ENCODE assay signal across 19 cellular contexts in the genomic region with DNA sequence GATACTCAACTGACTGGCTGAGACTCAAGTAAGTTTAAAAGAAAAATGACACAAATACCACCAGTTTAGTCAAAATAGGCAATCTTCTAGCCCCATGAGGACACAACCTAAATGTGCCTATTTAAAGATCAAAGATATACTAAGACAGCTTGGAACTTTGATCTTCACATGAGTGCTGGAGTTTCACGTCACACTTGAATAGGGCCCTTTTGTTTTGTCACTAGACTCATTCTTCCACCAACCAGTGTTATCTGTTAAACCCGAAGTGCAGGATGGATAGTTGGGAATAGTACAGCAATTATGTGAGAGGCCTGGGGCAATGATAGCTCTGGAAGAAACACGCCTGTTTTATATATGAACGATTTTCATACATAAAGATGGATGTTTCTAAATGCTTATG.
DNase-seq lines count a peak whose midpoint lies in the region; TF ChIP-seq lines count a peak whose summit lies in the region.
"Had no signal": no experiment of that assay in that cellular context is flagged by ENCODE, and none has a peak within 500 bp of the region (broad histone marks: within the 10 kb centered on the region; RNA-seq: fewer than 3 reads in every experiment).

No MANE protein-coding gene starts in this region.

- TF ChIP-seq CTCF in BE2C (IDR thresholded peaks at IDR 0.05; ENCODE audit: low read depth, low read length) (no peak), epithelial cell of esophagus (IDR thresholded peaks at IDR 0.05; ENCODE audit: insufficient read depth, low read depth, low read length, missing control alignments) (no peak), neural cell (IDR thresholded peaks at IDR 0.05; ENCODE audit: poor library complexity, severe bottlenecking) (no peak), osteoblast (IDR thresholded peaks at IDR 0.05; ENCODE audit: extremely low read depth, low read depth, low read length) (no peak), H9 (conservative IDR thresholded peaks at IDR 0.05) (no peak), vagina (IDR thresholded peaks at IDR 0.05) (no peak)

- no peak overlapping the region for H2BK120ac ChIP-seq in H9 (ENCODE audit: low read depth, low read length, poor library complexity, severe bottlenecking)

- peaks cover 3% of the 10 kb centered on the region; the same call in 1 of the 2 replicates for H3K4me1 ChIP-seq in BE2C
- H3K4me1 ChIP-seq in osteoblast (ENCODE audit: insufficient read depth, low read length), result no peaks in the 10 kb centered on the region
- no peaks in the 10 kb centered on the region for H3K4me1 ChIP-seq in H9 (ENCODE audit: insufficient read depth, low read length)
- H3K4me1 ChIP-seq in vagina, result no peaks in the 10 kb centered on the region
- H3K4me1 ChIP-seq: A549 had no signal

- H3K79me2 ChIP-seq in neural cell (replicated peaks; ENCODE audit: insufficient read depth, low read length) (no peaks in the 10 kb centered on the region), osteoblast (ENCODE audit: insufficient read depth, low read length) (no peaks in the 10 kb centered on the region), H9 (ENCODE audit: insufficient read depth, low read length) (no peaks in the 10 kb centered on the region)

- H3K36me3 Mint-ChIP-seq in H9 (ENCODE audit: insufficient read depth in 1 of 3, low read depth in 3 of 3), result peaks cover 0 to 2% (median 1%) of the 10 kb centered on the region in 3 experiments; a peak in 2 of 7 replicates
- H3K36me3 Mint-ChIP-seq: CD4-positive, alpha-beta memory T cell had no signal

- WGBS in H9 (ENCODE audit: extremely low coverage, insufficient read length, low lambda C conversion rate), result no CpG with 5 or more reads among the region's 4 CpGs

- H3K23me2 ChIP-seq in H9 (ENCODE audit: insufficient read length, low read depth, low read length, poor library complexity, severe bottlenecking), result no peaks in the 10 kb centered on the region

- H3K4me3 Mint-ChIP-seq in H9, result no peak overlapping the region
- H3K4me3 Mint-ChIP-seq: CD4-positive, alpha-beta memory T cell had no signal

- no peak overlapping the region for H3K4ac ChIP-seq in H9 (ENCODE audit: low read depth, low read length)

- no peak overlapping the region for H3K27ac Mint-ChIP-seq in H9
- H3K27ac Mint-ChIP-seq: CD4-positive, alpha-beta memory T cell had no signal

- H3K9me3 Mint-ChIP-seq in H9, result no peaks in the 10 kb centered on the region; a peak in 1 of 5 replicates

- H3K36me3 ChIP-seq in BE2C (no peaks in the 10 kb centered on the region), neural cell (ENCODE audit: insufficient read depth, low read length) (no peaks in the 10 kb centered on the region), osteoblast (ENCODE audit: insufficient read depth, low read length) (no peaks in the 10 kb centered on the region), vagina (no peaks in the 10 kb centered on the region)
- H3K36me3 ChIP-seq: BLaER1 had no signal

- H3K27me3 ChIP-seq in BE2C (no peaks in the 10 kb centered on the region), neural cell (ENCODE audit: insufficient read depth, low read depth, low read length) (no peaks in the 10 kb centered on the region), osteoblast (ENCODE audit: insufficient read depth, low read length) (no peaks in the 10 kb centered on the region), H9 (ENCODE audit: insufficient read depth, low read length) (no peaks in the 10 kb centered on the region), vagina (no peaks in the 10 kb centered on the region)
- H3K27me3 ChIP-seq: BLaER1 had no signal

- H3K27me3 Mint-ChIP-seq in H9 (ENCODE audit: low read depth), result no peaks in the 10 kb centered on the region
- H3K27me3 Mint-ChIP-seq: CD4-positive, alpha-beta memory T cell had no signal

- H4K8ac ChIP-seq in H9 (replicated peaks; ENCODE audit: insufficient read length, low read depth, low read length), result no peak overlapping the region

- intact Hi-C loops in vagina (cut with DNase I), result no loop called here

- H3K27ac ChIP-seq in neural cell (ENCODE audit: low read length) (no peak overlapping the region), osteoblast (ENCODE audit: low read depth, low read length) (no peak overlapping the region), H9 (ENCODE audit: insufficient read length, low read depth, low read length) (no peak overlapping the region), vagina (no peak overlapping the region)
- H3K27ac ChIP-seq: A549, BLaER1, RWPE1 had no signal

- no peak overlapping the region for H3K18ac ChIP-seq in H9 (ENCODE audit: insufficient read length, low read depth, low read length)

- TF ChIP-seq RAD21 in neural cell (conservative IDR thresholded peaks at IDR 0.05), result no peak

- H3K23ac ChIP-seq in H9 (ENCODE audit: insufficient read length, low read depth, low read length), result no peak overlapping the region

- no peak for TF ChIP-seq POLR2A in vagina (IDR thresholded peaks at IDR 0.05)

- no peaks in the 10 kb centered on the region for H4K20me1 ChIP-seq in neural cell (ENCODE audit: insufficient read depth)
- H4K20me1 ChIP-seq in osteoblast (ENCODE audit: insufficient read depth, low read length), result no peaks in the 10 kb centered on the region
- H4K20me1 ChIP-seq in H9 (ENCODE audit: control insufficient read depth, insufficient read depth, insufficient read length), result no peaks in the 10 kb centered on the region
- H4K20me1 ChIP-seq: BLaER1 had no signal

- H4K5ac ChIP-seq in H9 (ENCODE audit: insufficient read length, low read depth, low read length), result no peak overlapping the region

- H2BK5ac ChIP-seq in H9 (ENCODE audit: insufficient read length, low read length), result no peak overlapping the region

- TF ChIP-seq EP300 in neural cell (conservative IDR thresholded peaks at IDR 0.05; ENCODE audit: poor library complexity, severe bottlenecking), result peak; percentile 26

- H3K4me2 ChIP-seq in neural cell (ENCODE audit: low read length) (no peak overlapping the region), osteoblast (ENCODE audit: insufficient read depth, low read length) (no peak overlapping the region), H9 (ENCODE audit: insufficient read depth, insufficient read length, low read length) (no peak overlapping the region)
- H3K4me2 ChIP-seq: A549, BLaER1 had no signal

- no peaks in the 10 kb centered on the region for H3K9me2 ChIP-seq in neural cell (ENCODE audit: insufficient read depth, low read length)

- H3K56ac ChIP-seq in H9 (ENCODE audit: insufficient read length, low read depth, low read length), result no peak overlapping the region

- no peak overlapping the region for H2AK5ac ChIP-seq in H9 (ENCODE audit: insufficient read length, low read length)

- no peak overlapping the region for H3K9ac ChIP-seq in neural cell (ENCODE audit: low read length)
- H3K9ac ChIP-seq in H9 (ENCODE audit: extremely low read depth, insufficient read length, low read length), result no peak overlapping the region
- H3K9ac ChIP-seq: BLaER1 had no signal

- H3T11ph ChIP-seq in H9 (ENCODE audit: low read length), result no peak overlapping the region

- H2BK20ac ChIP-seq in H9 (ENCODE audit: low read depth, low read length, poor library complexity, severe bottlenecking), result no peak overlapping the region

- DNase-seq in BE2C (peak; percentile 18), HuH-7 (ENCODE audit: low spot score) (peak; percentile 1), epithelial cell of esophagus (ENCODE audit: low read depth) (peak; percentile 1), osteoblast (ENCODE audit: insufficient read length, low spot score, missing footprints) (no peak), cortex of kidney (lab: John Stamatoyannopoulos, UW) (no peak), H9 (no peak), vagina (ENCODE audit: extremely low spot score in 2 of 2) (no peak)
- DNase-seq: Calu3; CD4-positive, alpha-beta memory T cell; IMR-90; NCI-H1436; NCI-H2029; NCI-H2171 treated with DMSO at 0.1 percent for 48 hours; NCI-H446 treated with DMSO at 0.1 percent for 48 hours; SIG-M5 had no signal

- H2BK15ac ChIP-seq in H9 (ENCODE audit: low read depth, low read length), result no peak overlapping the region

- no peak overlapping the region for H3K4me3 ChIP-seq in BE2C (ENCODE audit: low read depth, low read length)
- no peak overlapping the region for H3K4me3 ChIP-seq in epithelial cell of esophagus (ENCODE audit: low read length)
- no peak overlapping the region for H3K4me3 ChIP-seq in neural cell (ENCODE audit: low read length)
- no peak overlapping the region for H3K4me3 ChIP-seq in osteoblast (ENCODE audit: insufficient read depth, low read length)
- no peak overlapping the region for H3K4me3 ChIP-seq in vagina
- H3K4me3 ChIP-seq: A549, BLaER1 had no signal

- H3K9me3 ChIP-seq in BE2C, result no peaks in the 10 kb centered on the region
- H3K9me3 ChIP-seq in neural cell (ENCODE audit: low read length), result no peaks in the 10 kb centered on the region
- no peaks in the 10 kb centered on the region for H3K9me3 ChIP-seq in osteoblast (ENCODE audit: low read depth, low read length)
- H3K9me3 ChIP-seq in H9 (ENCODE audit: control insufficient read depth, low read depth, low read length), result no peaks in the 10 kb centered on the region
- H3K9me3 ChIP-seq in vagina, result no peaks in the 10 kb centered on the region
- H3K9me3 ChIP-seq: A549, BLaER1 had no signal

- H4K91ac ChIP-seq in H9 (ENCODE audit: insufficient read length, low read depth, low read length), result no peak overlapping the region

- H2BK12ac ChIP-seq in H9 (ENCODE audit: insufficient read length, low read depth, low read length), result no peak overlapping the region

- no peaks in the 10 kb centered on the region for H3K79me1 ChIP-seq in H9 (ENCODE audit: insufficient read depth, low read depth, low read length, poor library complexity, severe bottlenecking)

- no peaks in the 10 kb centered on the region for H3F3A ChIP-seq in neural cell (ENCODE audit: insufficient read depth, low read length, poor library complexity, severe bottlenecking)

- no peak overlapping the region for H3K14ac ChIP-seq in H9 (ENCODE audit: insufficient read depth, low read length)

- H2AFZ ChIP-seq in neural cell (ENCODE audit: low read depth, low read length), result no peak overlapping the region
- no peak overlapping the region for H2AFZ ChIP-seq in osteoblast (ENCODE audit: low read length)
- no peak overlapping the region for H2AFZ ChIP-seq in H9 (ENCODE audit: low read length)

- peaks cover under 1 to 6% of the 10 kb centered on the region in 2 experiments for H3K4me1 Mint-ChIP-seq in H9
- H3K4me1 Mint-ChIP-seq: CD4-positive, alpha-beta memory T cell had no signal

TF ChIP-seq in neural cell, 6 proteins besides CTCF, POLR2A, EP300 and RAD21 (continues in another document):
- no peak for TF ChIP-seq POLR2AphosphoS5 (IDR thresholded peaks at IDR 0.05)

Comparison
In these comparisons a context has a peak if more than half of its experiments do, and no peak if none do; other contexts are left out.
1. DNase-seq: peak in BE2C (single experiment), HuH-7 (single experiment) and epithelial cell of esophagus (single experiment); none in osteoblast (single experiment), cortex of kidney (single experiment), H9 (single experiment) and vagina (0 of 2).